Comparison of ENCODE assay signal across 8 cellular contexts in genomic region chr15:58628206-58629057, GRCh38.
DNase-seq lines count a peak whose midpoint lies in the region; ATAC-seq and TF ChIP-seq lines count a peak whose summit lies in the region.

No MANE protein-coding gene starts in this region.

- no peak for TF ChIP-seq POLR2A in NB4 (IDR thresholded peaks at IDR 0.05; ENCODE audit: extremely low read depth, insufficient read length)

- TF ChIP-seq CTCF in CD4-positive, alpha-beta T cell (IDR thresholded peaks at IDR 0.05): no peak
- TF ChIP-seq CTCF in NB4 (IDR thresholded peaks at IDR 0.05; ENCODE audit: low read depth, low read length): no peak
- TF ChIP-seq CTCF in dorsolateral prefrontal cortex (IDR thresholded peaks at IDR 0.05 in 54 of 56, conservative IDR thresholded peaks at IDR 0.05 in 2 of 56; ENCODE audit: low read depth in 1 of 56, partially characterized antibody in 56 of 56): no peak
- no peak for TF ChIP-seq CTCF in nephron (IDR thresholded peaks at IDR 0.05; ENCODE audit: unreplicated experiment in 3 of 3)

- H3K27me3 ChIP-seq in CD4-positive, alpha-beta T cell (ENCODE audit: control insufficient read depth, insufficient read depth, low read length): no peaks in the 10 kb centered on the region
- no peaks in the 10 kb centered on the region for H3K27me3 ChIP-seq in dorsolateral prefrontal cortex

- POLR2A ChIA-PET in CD4-positive, alpha-beta T cell (lab: Charles Lee): interaction anchor here (0.7 to 1.2 kb wide), 7 partner anchors 11 to 922 kb away, joined by 3 to 8 read pairs (median 3); partner anchors contain the start of genes ADAM10, MINDY2 and POLR2M

- DNase-seq in CD4-positive, alpha-beta T cell: no peak
- DNase-seq in NB4 (ENCODE audit: low read depth) (peak; percentile 13), dorsolateral prefrontal cortex (no peak), NCI-H446 (lab: John Stamatoyannopoulos, UW) (no peak)
- no peak for DNase-seq in stimulated activated CD4-positive, alpha-beta T cell treated with anti-CD3 and anti-CD28 coated beads, Interleukin-4, amount 100 ng/mL, for 1 hour

- CTCF ChIA-PET in CD4-positive, alpha-beta T cell (lab: Charles Lee): no interaction called here

- no peaks in the 10 kb centered on the region for H3K27me3 Mint-ChIP-seq in CD4-positive, alpha-beta T cell
- no peaks in the 10 kb centered on the region for H3K27me3 Mint-ChIP-seq in nephron (ENCODE audit: low read depth)

- H3K9me3 Mint-ChIP-seq in CD4-positive, alpha-beta T cell: no peaks in the 10 kb centered on the region
- peaks cover 2% of the 10 kb centered on the region for H3K9me3 Mint-ChIP-seq in nephron

- peak; percentile 64 for ATAC-seq in CD4-positive, alpha-beta T cell (ENCODE audit: poor library complexity)
- ATAC-seq in HG02588 (IDR thresholded peaks at IDR 0.05; ENCODE audit: unreplicated experiment) (no peak), GM18870 (IDR thresholded peaks at IDR 0.05; ENCODE audit: unreplicated experiment) (no peak)

- H3K4me3 ChIP-seq in NB4 (ENCODE audit: low read depth, low read length) (peak overlapping the region; percentile 43), dorsolateral prefrontal cortex (peak overlapping the region in 58 of 59 donors; percentile 1 to 64 (median 41))

- H3K36me3 Mint-ChIP-seq in CD4-positive, alpha-beta T cell (ENCODE audit: low read depth): peaks cover 63% of the 10 kb centered on the region
- H3K36me3 Mint-ChIP-seq in nephron (ENCODE audit: low read depth): peaks cover 57% of the 10 kb centered on the region

- H3K4me3 Mint-ChIP-seq in CD4-positive, alpha-beta T cell: peak overlapping the region; percentile 89
- H3K4me3 Mint-ChIP-seq in nephron: no peak overlapping the region

- peak overlapping the region; percentile 66 for H3K27ac ChIP-seq in CD4-positive, alpha-beta T cell (ENCODE audit: low read depth, low read length)
- H3K27ac ChIP-seq in dorsolateral prefrontal cortex: peak overlapping the region in 58 of 59 donors; percentile 2 to 88 (median 76)

- intact Hi-C loops in CD4-positive, alpha-beta T cell (cut with DNase I, micrococcal nuclease): no loop called here
- intact Hi-C loops in dorsolateral prefrontal cortex (cut with DNase I): loop anchor here in 1 of 2 donors (10.0 kb wide), 1 partner anchor 104 kb away; no protein-coding TSS in a partner anchor

- peak overlapping the region; percentile 98 for H3K27ac Mint-ChIP-seq in CD4-positive, alpha-beta T cell
- H3K27ac Mint-ChIP-seq in nephron: peak overlapping the region; percentile 40 to 65 (median 41)

- no peaks in the 10 kb centered on the region for H3K9me3 ChIP-seq in CD4-positive, alpha-beta T cell (ENCODE audit: control insufficient read depth, low read length)

- peaks cover 66% of the 10 kb centered on the region for H3K4me1 Mint-ChIP-seq in CD4-positive, alpha-beta T cell (ENCODE audit: low read depth)
- peaks cover 6% of the 10 kb centered on the region for H3K4me1 Mint-ChIP-seq in nephron
